In the genomic region with DNA sequence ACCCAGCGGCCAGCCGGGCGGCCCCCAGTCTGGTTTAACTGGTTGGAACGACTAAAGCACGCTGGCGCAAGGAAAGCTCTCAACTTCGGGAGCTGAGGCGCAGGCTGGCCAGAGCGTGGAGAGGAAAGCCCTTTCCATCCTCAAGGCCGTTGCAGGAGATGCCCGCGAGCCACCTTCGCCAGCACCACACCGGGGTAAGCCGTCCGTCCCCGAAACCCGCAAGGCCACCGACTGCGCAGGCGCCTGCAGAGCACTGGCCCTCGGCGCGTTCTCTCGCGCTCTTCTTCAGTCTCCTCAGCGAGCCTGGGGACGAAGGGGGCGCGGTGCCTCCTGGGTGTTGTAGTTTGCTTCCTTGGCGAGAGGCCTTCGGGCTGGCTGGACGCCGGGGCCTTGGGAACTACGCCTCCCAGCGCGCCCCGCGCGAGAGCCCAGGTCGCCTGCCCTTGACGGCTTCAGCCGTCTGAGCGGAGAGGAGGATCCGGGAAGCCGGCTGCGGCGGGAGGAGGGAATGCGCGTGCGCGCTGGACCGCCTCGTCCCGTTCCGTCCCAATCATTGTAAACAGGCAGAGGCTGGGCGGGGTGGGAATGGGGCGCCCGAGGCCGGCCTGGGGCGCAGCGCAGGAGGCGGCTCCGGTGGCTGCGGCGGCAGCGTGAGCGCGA, we compare ENCODE assay signal across 1 cellular context.
A peak's percentile ranks its signal among the peaks of the same experiment; 100 is the strongest.
TF ChIP-seq lines count a peak whose summit lies in the region.

Gene RALBP1 (plus strand): TSS at position 531 of the 660 bp plus-strand sequence. CDS start 37,533 bp downstream, outside the sequence.

TF ChIP-seq in SK-N-SH, 30 proteins besides CTCF, POLR2A, EP300 and RAD21 (continued from another document):
- TF ChIP-seq POLR2AphosphoS5 (IDR thresholded peaks at IDR 0.05; ENCODE audit: low read depth, low read length) (peak; percentile 96), EZH2phosphoT487 (IDR thresholded peaks at IDR 0.05; ENCODE audit: borderline replicate concordance, low read depth) (no peak), TAF1 (IDR thresholded peaks at IDR 0.05; ENCODE audit: borderline replicate concordance, low read depth, low read length) (no peak; the same call in 1 of the 2 replicates), JUND (IDR thresholded peaks at IDR 0.05) (no peak)
